26 cellular contexts compared by ENCODE assay signal in the genomic region with DNA sequence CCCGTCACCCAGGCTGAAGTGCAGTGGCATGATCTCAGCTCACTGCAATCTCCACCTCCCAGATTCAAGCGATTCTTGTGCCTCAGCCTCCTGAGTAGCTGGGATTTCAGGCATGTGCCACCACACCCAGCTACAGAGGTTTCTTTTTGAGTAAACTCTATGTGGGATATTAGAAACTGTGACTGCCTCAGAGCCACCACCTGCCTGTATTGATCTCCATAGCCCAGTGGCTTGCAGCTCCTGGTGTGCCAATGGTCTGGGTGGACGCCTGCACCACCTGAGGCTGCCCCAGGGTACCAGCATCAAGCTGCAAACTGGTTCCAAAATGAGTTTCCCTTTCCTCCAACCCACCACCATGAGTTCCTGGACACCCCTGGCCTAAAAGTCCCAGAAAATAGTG.
"Had no signal": no experiment of that assay in that cellular context is flagged by ENCODE, and none has a peak within 500 bp of the region (broad histone marks: within the 10 kb centered on the region; RNA-seq: fewer than 3 reads in every experiment).

No MANE protein-coding gene starts in this region.

- H3K4me3 Mint-ChIP-seq: dendritic cell treated with granulocyte-macrophage colony-stimulating factor and Interleukin-4, amounts not matched to agents 40 ng/mL and 50 ng/mL, for 4 days; memory B cell; mesothelial cell of epicardium; naive B cell; natural killer cell treated with Interleukin-12 subunit alpha and Interleukin-12 subunit beta and Interleukin-15 and Interleukin-18, amount 100 ng/mL, for 72 hours; neural progenitor cell; stimulated activated effector memory CD8-positive, alpha-beta T cell treated with anti-CD3 and anti-CD28 coated beads, Interleukin-12 subunit alpha, Interleukin-12 subunit beta, amount 100 ng/mL, for 72 hours had no signal

- H3K36me3 Mint-ChIP-seq: memory B cell; naive B cell; natural killer cell treated with Interleukin-12 subunit alpha and Interleukin-12 subunit beta and Interleukin-15 and Interleukin-18, amount 100 ng/mL, for 72 hours; neural progenitor cell; stimulated activated effector memory CD8-positive, alpha-beta T cell treated with anti-CD3 and anti-CD28 coated beads, Interleukin-12 subunit alpha, Interleukin-12 subunit beta, amount 100 ng/mL, for 72 hours had no signal

- H3K27me3 ChIP-seq: colonic mucosa, neural progenitor cell, right atrium auricular region, testis, tibial artery, upper lobe of right lung, uterus had no signal

- H3K27ac Mint-ChIP-seq: dendritic cell treated with granulocyte-macrophage colony-stimulating factor and Interleukin-4, amounts not matched to agents 40 ng/mL and 50 ng/mL, for 4 days; memory B cell; mesothelial cell of epicardium; natural killer cell treated with Interleukin-12 subunit alpha and Interleukin-12 subunit beta and Interleukin-15 and Interleukin-18, amount 100 ng/mL, for 72 hours; neural progenitor cell; stimulated activated effector memory CD8-positive, alpha-beta T cell treated with anti-CD3 and anti-CD28 coated beads, Interleukin-12 subunit alpha, Interleukin-12 subunit beta, amount 100 ng/mL, for 72 hours had no signal

- DNase-seq: colonic mucosa; effector memory CD4-positive, alpha-beta T cell; erythroblast; kidney; mucosa of descending colon; naive B cell; stimulated activated CD4-positive, alpha-beta T cell treated with anti-CD3 and anti-CD28 coated beads, Interleukin-2, amount 100 ng/mL, for 24 hours; stimulated activated CD4-positive, alpha-beta T cell treated with anti-CD3 and anti-CD28 coated beads, Interleukin-4, amount 100 ng/mL, for 24 hours; stimulated activated naive CD8-positive, alpha-beta T cell treated with anti-CD3 and anti-CD28 coated beads, Interleukin-15, Interleukin-2, amounts not matched to agents 100 U/mL and 50 U/mL, for 24 hours; substantia nigra; testis; tibial artery; upper lobe of right lung; uterus had no signal

- ATAC-seq: left lobe of liver; mucosa of descending colon; natural killer cell treated with Interleukin-12 subunit alpha and Interleukin-12 subunit beta and Interleukin-15 and Interleukin-18, amount 100 ng/mL, for 72 hours; sciatic nerve; stimulated activated effector memory CD8-positive, alpha-beta T cell treated with anti-CD3 and anti-CD28 coated beads, Interleukin-12 subunit alpha, Interleukin-12 subunit beta, amount 100 ng/mL, for 72 hours; stimulated activated naive CD8-positive, alpha-beta T cell treated with anti-CD3 and anti-CD28 coated beads, Interleukin-15, Interleukin-2, amounts not matched to agents 100 U/mL and 50 U/mL, for 24 hours; upper lobe of right lung had no signal

- H3K4me3 ChIP-seq: colonic mucosa, lung, mucosa of descending colon, neural progenitor cell, prostate gland, right atrium auricular region, testis, tibial artery, upper lobe of right lung, uterus had no signal

- H3K4me1 Mint-ChIP-seq: memory B cell; naive B cell; neural progenitor cell; stimulated activated effector memory CD8-positive, alpha-beta T cell treated with anti-CD3 and anti-CD28 coated beads, Interleukin-12 subunit alpha, Interleukin-12 subunit beta, amount 100 ng/mL, for 72 hours had no signal

- H3K9me3 Mint-ChIP-seq: dendritic cell treated with granulocyte-macrophage colony-stimulating factor and Interleukin-4, amounts not matched to agents 40 ng/mL and 50 ng/mL, for 4 days; memory B cell; mesothelial cell of epicardium; natural killer cell treated with Interleukin-12 subunit alpha and Interleukin-12 subunit beta and Interleukin-15 and Interleukin-18, amount 100 ng/mL, for 72 hours; stimulated activated effector memory CD8-positive, alpha-beta T cell treated with anti-CD3 and anti-CD28 coated beads, Interleukin-12 subunit alpha, Interleukin-12 subunit beta, amount 100 ng/mL, for 72 hours had no signal

- H3K4me1 ChIP-seq: colonic mucosa, neural progenitor cell, parathyroid adenoma, prostate gland had no signal

- H3K9me3 ChIP-seq: colonic mucosa, mucosa of descending colon, prostate gland, right atrium auricular region, testis, tibial artery, upper lobe of right lung, uterus had no signal

- H3K27me3 Mint-ChIP-seq: dendritic cell treated with granulocyte-macrophage colony-stimulating factor and Interleukin-4, amounts not matched to agents 40 ng/mL and 50 ng/mL, for 4 days had no signal

- H3K79me2 ChIP-seq: parathyroid adenoma had no signal

- H3K27ac ChIP-seq: colonic mucosa, neural progenitor cell, parathyroid adenoma, prostate gland, right atrium auricular region, testis, tibial artery, upper lobe of right lung, uterus had no signal

- H3K36me3 ChIP-seq: colonic mucosa, neural progenitor cell, prostate gland, right atrium auricular region, tibial artery, upper lobe of right lung, uterus had no signal

- H2AFZ ChIP-seq: neural progenitor cell, parathyroid adenoma had no signal

- H3K4me2 ChIP-seq: neural progenitor cell had no signal
